ENCODE assay signal across 8 cellular contexts in genomic region chr6:52694404-52694803, GRCh38.
"Had no signal": no experiment of that assay in that cellular context is flagged by ENCODE, and none has a peak within 500 bp of the region (broad histone marks: within the 10 kb centered on the region; RNA-seq: fewer than 3 reads in every experiment).

No MANE protein-coding gene starts in this region.

- FAIRE-seq: G401.6, GM12878, GM12891, GM12892, GM18507, GM19239 had no signal

- ATAC-seq: GM12878 had no signal

- H3K4me3 ChIP-seq: GM12878 had no signal

- DNase-seq: GDM1, GF-D8 had no signal
